In genomic region chr2:203718087-203718486, GRCh38 we compare ENCODE assay signal across 8 cellular contexts.
DNase-seq lines count a peak whose midpoint lies in the region; ATAC-seq and TF ChIP-seq lines count a peak whose summit lies in the region.

No MANE protein-coding gene starts in this region.

- CTCF ChIA-PET in RWPE1 (lab: Yijun Ruan, JAX), result interaction anchor here (0.6 kb wide), 1 partner anchor 21 kb away, joined by 3 read pairs; no protein-coding TSS in a partner anchor

- peak overlapping the region; percentile 93 for H3K27ac Mint-ChIP-seq in activated naive CD8-positive, alpha-beta T cell
- peak overlapping the region; percentile 82 for H3K27ac Mint-ChIP-seq in stimulated activated effector memory CD8-positive, alpha-beta T cell treated with anti-CD3 and anti-CD28 coated beads, Interleukin-12 subunit alpha, Interleukin-12 subunit beta, amount 100 ng/mL, for 72 hours

- H3K4me3 Mint-ChIP-seq in activated naive CD8-positive, alpha-beta T cell, result peak overlapping the region; percentile 68
- peak overlapping the region; percentile 77 for H3K4me3 Mint-ChIP-seq in stimulated activated effector memory CD8-positive, alpha-beta T cell treated with anti-CD3 and anti-CD28 coated beads, Interleukin-12 subunit alpha, Interleukin-12 subunit beta, amount 100 ng/mL, for 72 hours

- peaks cover 48% of the 10 kb centered on the region for H3K36me3 Mint-ChIP-seq in activated naive CD8-positive, alpha-beta T cell
- H3K36me3 Mint-ChIP-seq in stimulated activated effector memory CD8-positive, alpha-beta T cell treated with anti-CD3 and anti-CD28 coated beads, Interleukin-12 subunit alpha, Interleukin-12 subunit beta, amount 100 ng/mL, for 72 hours, result peaks cover 88% of the 10 kb centered on the region

- peaks cover 13% of the 10 kb centered on the region for H3K9me3 Mint-ChIP-seq in activated naive CD8-positive, alpha-beta T cell (ENCODE audit: low read depth)
- H3K9me3 Mint-ChIP-seq in stimulated activated effector memory CD8-positive, alpha-beta T cell treated with anti-CD3 and anti-CD28 coated beads, Interleukin-12 subunit alpha, Interleukin-12 subunit beta, amount 100 ng/mL, for 72 hours, result peaks cover 5% of the 10 kb centered on the region

- peak; percentile 89 for ATAC-seq in GM21619 (IDR thresholded peaks at IDR 0.05; ENCODE audit: unreplicated experiment)
- ATAC-seq in stimulated activated effector memory CD8-positive, alpha-beta T cell treated with anti-CD3 and anti-CD28 coated beads, Interleukin-12 subunit alpha, Interleukin-12 subunit beta, amount 100 ng/mL, for 72 hours, result peak; percentile 90

- DNase-seq in GM12864 (ENCODE audit: low read depth), result peak; percentile 42
- DNase-seq in Kasumi-1 (lab: John Stamatoyannopoulos, UW), result peak; percentile 24 to 60
- peak in 1 of 2 donors; percentile 81 for DNase-seq in stimulated activated effector memory CD8-positive, alpha-beta T cell treated with anti-CD3 and anti-CD28 coated beads, Interleukin-12 subunit alpha, Interleukin-12 subunit beta, amount 100 ng/mL, for 72 hours (ENCODE audit: low spot score in 2 of 2)
- DNase-seq in RWPE1 (ENCODE audit: low spot score), result no peak
- DNase-seq in DMS79 (lab: John Stamatoyannopoulos, UW), result no peak
- DNase-seq in COR-L47 (lab: John Stamatoyannopoulos, UW), result no peak

- no peak overlapping the region for H3K27ac ChIP-seq in RWPE1

- peaks cover 99% of the 10 kb centered on the region for H3K4me1 Mint-ChIP-seq in activated naive CD8-positive, alpha-beta T cell (ENCODE audit: low read depth)
- H3K4me1 Mint-ChIP-seq in stimulated activated effector memory CD8-positive, alpha-beta T cell treated with anti-CD3 and anti-CD28 coated beads, Interleukin-12 subunit alpha, Interleukin-12 subunit beta, amount 100 ng/mL, for 72 hours, result peaks cover 86% of the 10 kb centered on the region

- TF ChIP-seq CTCF in GM12864 (IDR thresholded peaks at IDR 0.05; ENCODE audit: low read depth, low read length, missing control alignments), result no peak
- TF ChIP-seq CTCF in RWPE1 (conservative IDR thresholded peaks at IDR 0.05; ENCODE audit: low read depth), result no peak

- H3K4me3 ChIP-seq in GM12864 (ENCODE audit: low read depth, low read length), result no peak overlapping the region

- POLR2A ChIA-PET in RWPE1 (lab: Yijun Ruan, JAX; ENCODE audit: low non-redundant PET), result no interaction called here

- no peaks in the 10 kb centered on the region for H3K27me3 Mint-ChIP-seq in activated naive CD8-positive, alpha-beta T cell

Comparison
In these comparisons a context has a peak if more than half of its experiments do, and no peak if none do; other contexts are left out.
1. DNase-seq: peak in GM12864 (single experiment) and Kasumi-1 (2 of 2); none in RWPE1 (single experiment), DMS79 (single experiment) and COR-L47 (single experiment).